Comparison of ENCODE assay signal across 25 cellular contexts in the genomic region with DNA sequence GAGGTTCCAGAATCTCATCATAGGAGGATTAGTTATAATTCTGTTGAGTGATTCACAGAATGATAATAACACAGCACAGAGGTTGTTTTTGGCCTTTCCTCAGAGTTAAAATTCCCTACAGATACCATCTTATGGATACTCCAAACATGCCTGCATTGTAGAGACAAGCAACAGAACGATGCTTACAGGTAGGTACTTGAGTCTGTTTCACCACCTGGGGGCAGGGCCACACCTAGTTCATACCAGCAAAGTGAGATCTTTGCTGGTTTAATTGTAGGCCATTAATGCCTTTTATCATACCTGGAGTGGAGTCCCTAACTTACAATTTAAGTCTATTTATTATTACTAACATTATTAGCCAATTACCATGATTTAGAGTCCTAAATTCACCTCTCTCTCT.
DNase-seq lines count a peak whose midpoint lies in the region; ATAC-seq and TF ChIP-seq lines count a peak whose summit lies in the region.
"Had no signal": no experiment of that assay in that cellular context is flagged by ENCODE, and none has a peak within 500 bp of the region (broad histone marks: within the 10 kb centered on the region; RNA-seq: fewer than 3 reads in every experiment).

No MANE protein-coding gene starts in this region.

- H3K4me3 ChIP-seq in endodermal cell (ENCODE audit: low read length), result no peak overlapping the region
- H3K4me3 ChIP-seq: cardiac muscle cell, lower lobe of right lung, testis, uterus had no signal

- H3K27me3 Mint-ChIP-seq in stimulated activated naive CD8-positive, alpha-beta T cell treated with anti-CD3 and anti-CD28 coated beads, Interleukin-15, amount 100 ng/mL, for 72 hours, result no peaks in the 10 kb centered on the region
- H3K27me3 Mint-ChIP-seq in endodermal cell (ENCODE audit: insufficient read depth), result peaks cover 9% of the 10 kb centered on the region
- H3K27me3 Mint-ChIP-seq: CD4-positive, CD25-positive, alpha-beta regulatory T cell; stimulated activated memory B cell treated with anti-CD40 and anti-IgM and Interleukin-4, amounts not matched to agents 10 μg/mL and 1 μg/mL and 100 μg/mL, for 72 hours had no signal

- H3K27ac Mint-ChIP-seq in stimulated activated naive CD8-positive, alpha-beta T cell treated with anti-CD3 and anti-CD28 coated beads, Interleukin-15, amount 100 ng/mL, for 72 hours, result no peak overlapping the region
- H3K27ac Mint-ChIP-seq in endodermal cell, result no peak overlapping the region
- H3K27ac Mint-ChIP-seq: activated naive CD4-positive, alpha-beta T cell treated with anti-CD3 and anti-CD28 coated beads, Interleukin-2, amount 50 U/mL, for 24 hours; CD4-positive, CD25-positive, alpha-beta regulatory T cell; stimulated activated memory B cell treated with anti-CD40 and anti-IgM and Interleukin-4, amounts not matched to agents 10 μg/mL and 1 μg/mL and 100 μg/mL, for 72 hours had no signal

- H3K4me1 ChIP-seq in endodermal cell (ENCODE audit: control insufficient read depth, insufficient read depth, low read length), result no peaks in the 10 kb centered on the region
- H3K4me1 ChIP-seq: lower lobe of right lung, parathyroid adenoma, testis, uterus had no signal

- no peaks in the 10 kb centered on the region for H3K36me3 ChIP-seq in endodermal cell (ENCODE audit: control insufficient read depth, insufficient read depth, low read length)
- H3K36me3 ChIP-seq: cardiac muscle cell, lower lobe of right lung, uterus had no signal

- no peak overlapping the region for H3K27ac ChIP-seq in endodermal cell (ENCODE audit: low read depth, low read length)
- H3K27ac ChIP-seq: cardiac muscle cell, lower lobe of right lung, parathyroid adenoma, testis, uterus had no signal

- no peak for ATAC-seq in stimulated activated naive CD8-positive, alpha-beta T cell treated with anti-CD3 and anti-CD28 coated beads, Interleukin-15, Interleukin-2, amounts not matched to agents 100 U/mL and 50 U/mL, for 24 hours
- no peak for ATAC-seq in stimulated activated naive CD8-positive, alpha-beta T cell treated with anti-CD3 and anti-CD28 coated beads, Interleukin-15, amount 100 ng/mL, for 72 hours
- no peak for ATAC-seq in HG03108 (IDR thresholded peaks at IDR 0.05; ENCODE audit: unreplicated experiment)
- no peak for ATAC-seq in GM18517 (IDR thresholded peaks at IDR 0.05; ENCODE audit: unreplicated experiment)
- ATAC-seq: lower lobe of right lung; right cardiac atrium; stimulated activated memory B cell treated with anti-CD40 and anti-IgM and Interleukin-4, amounts not matched to agents 10 μg/mL and 1 μg/mL and 100 μg/mL, for 72 hours had no signal

- 80 to 82% methylated on average over 1 of the region's 1 CpG for WGBS in endodermal cell (ENCODE audit: insufficient coverage in 1 of 2, insufficient read length in 1 of 2), 2 experiments

- H3K4me3 Mint-ChIP-seq in stimulated activated naive CD8-positive, alpha-beta T cell treated with anti-CD3 and anti-CD28 coated beads, Interleukin-15, amount 100 ng/mL, for 72 hours, result no peak overlapping the region
- H3K4me3 Mint-ChIP-seq in endodermal cell, result no peak overlapping the region
- H3K4me3 Mint-ChIP-seq: activated naive CD4-positive, alpha-beta T cell treated with anti-CD3 and anti-CD28 coated beads, Interleukin-2, amount 50 U/mL, for 24 hours; CD4-positive, CD25-positive, alpha-beta regulatory T cell; neural crest cell; stimulated activated memory B cell treated with anti-CD40 and anti-IgM and Interleukin-4, amounts not matched to agents 10 μg/mL and 1 μg/mL and 100 μg/mL, for 72 hours had no signal

- H3K9ac ChIP-seq in endodermal cell (ENCODE audit: extremely low read depth, low read length, poor library complexity, severe bottlenecking), result no peak overlapping the region
- H3K9ac ChIP-seq: parathyroid adenoma had no signal

- H3K27me3 ChIP-seq in endodermal cell (ENCODE audit: control insufficient read depth, insufficient read depth, low read length, poor library complexity, severe bottlenecking), result peaks cover 12% of the 10 kb centered on the region
- H3K27me3 ChIP-seq: cardiac muscle cell, testis, uterus had no signal

- H3K4me1 Mint-ChIP-seq in stimulated activated naive CD8-positive, alpha-beta T cell treated with anti-CD3 and anti-CD28 coated beads, Interleukin-15, amount 100 ng/mL, for 72 hours, result no peaks in the 10 kb centered on the region
- peaks cover 5% of the 10 kb centered on the region for H3K4me1 Mint-ChIP-seq in endodermal cell
- H3K4me1 Mint-ChIP-seq: activated naive CD4-positive, alpha-beta T cell treated with anti-CD3 and anti-CD28 coated beads, Interleukin-2, amount 50 U/mL, for 24 hours; CD4-positive, CD25-positive, alpha-beta regulatory T cell; neural crest cell; stimulated activated memory B cell treated with anti-CD40 and anti-IgM and Interleukin-4, amounts not matched to agents 10 μg/mL and 1 μg/mL and 100 μg/mL, for 72 hours had no signal

- peak; percentile 4 for DNase-seq in stimulated activated naive CD8-positive, alpha-beta T cell treated with anti-CD3 and anti-CD28 coated beads, Interleukin-15, Interleukin-2, amounts not matched to agents 100 U/mL and 50 U/mL, for 24 hours
- DNase-seq in stimulated activated naive CD8-positive, alpha-beta T cell treated with anti-CD3 and anti-CD28 coated beads, Interleukin-15, amount 100 ng/mL, for 72 hours, result no peak
- DNase-seq in NCI-H748 (lab: John Stamatoyannopoulos, UW; ENCODE audit: unreplicated experiment) (peak; percentile 60), endodermal cell (peak; percentile 61)
- DNase-seq in stimulated activated naive CD4-positive, alpha-beta T cell treated with Interleukin-2 at 50 U/mL for 16 hours (lab: John Stamatoyannopoulos, UW), result no peak
- DNase-seq: activated CD4-positive, alpha-beta T cell treated with anti-CD3 and anti-CD28 coated beads for 48 hours; CD4-positive, CD25-positive, alpha-beta regulatory T cell; cortex of kidney; GOT3; Karpas-422; lower lobe of right lung; NCI-H2029; NCI-H446; right cardiac atrium; stimulated activated CD4-positive, alpha-beta T cell treated with anti-CD3 and anti-CD28 coated beads, Interleukin-4, amount 100 ng/mL, for 1 hour; T-helper 1 cell; testis; uterus had no signal

- H3K36me3 Mint-ChIP-seq in endodermal cell (ENCODE audit: low read depth), result no peaks in the 10 kb centered on the region
- H3K36me3 Mint-ChIP-seq: activated naive CD4-positive, alpha-beta T cell treated with anti-CD3 and anti-CD28 coated beads, Interleukin-2, amount 50 U/mL, for 24 hours; CD4-positive, CD25-positive, alpha-beta regulatory T cell; stimulated activated memory B cell treated with anti-CD40 and anti-IgM and Interleukin-4, amounts not matched to agents 10 μg/mL and 1 μg/mL and 100 μg/mL, for 72 hours had no signal

- no peaks in the 10 kb centered on the region for H3K9me3 ChIP-seq in endodermal cell (ENCODE audit: control insufficient read depth, low read length)
- H3K9me3 ChIP-seq: lower lobe of right lung, testis, uterus had no signal

- TF ChIP-seq CTCF in endodermal cell (conservative IDR thresholded peaks at IDR 0.05), result peak; percentile 55

- H3K9me3 Mint-ChIP-seq in stimulated activated naive CD8-positive, alpha-beta T cell treated with anti-CD3 and anti-CD28 coated beads, Interleukin-15, amount 100 ng/mL, for 72 hours, result no peaks in the 10 kb centered on the region
- H3K9me3 Mint-ChIP-seq in endodermal cell, result no peaks in the 10 kb centered on the region
- H3K9me3 Mint-ChIP-seq: activated naive CD4-positive, alpha-beta T cell treated with anti-CD3 and anti-CD28 coated beads, Interleukin-2, amount 50 U/mL, for 24 hours; neural crest cell; stimulated activated memory B cell treated with anti-CD40 and anti-IgM and Interleukin-4, amounts not matched to agents 10 μg/mL and 1 μg/mL and 100 μg/mL, for 72 hours had no signal

Comparison
In these comparisons a context has a peak if more than half of its experiments do, and no peak if none do; other contexts are left out.
1. DNase-seq: peak in stimulated activated naive CD8-positive, alpha-beta T cell treated with anti-CD3 and anti-CD28 coated beads, Interleukin-15, Interleukin-2, amounts not matched to agents 100 U/mL and 50 U/mL, for 24 hours (single experiment), NCI-H748 (single experiment) and endodermal cell (single experiment); none in stimulated activated naive CD8-positive, alpha-beta T cell treated with anti-CD3 and anti-CD28 coated beads, Interleukin-15, amount 100 ng/mL, for 72 hours (0 of 2) and stimulated activated naive CD4-positive, alpha-beta T cell treated with Interleukin-2 at 50 U/mL for 16 hours (single experiment).